In the genomic region with DNA sequence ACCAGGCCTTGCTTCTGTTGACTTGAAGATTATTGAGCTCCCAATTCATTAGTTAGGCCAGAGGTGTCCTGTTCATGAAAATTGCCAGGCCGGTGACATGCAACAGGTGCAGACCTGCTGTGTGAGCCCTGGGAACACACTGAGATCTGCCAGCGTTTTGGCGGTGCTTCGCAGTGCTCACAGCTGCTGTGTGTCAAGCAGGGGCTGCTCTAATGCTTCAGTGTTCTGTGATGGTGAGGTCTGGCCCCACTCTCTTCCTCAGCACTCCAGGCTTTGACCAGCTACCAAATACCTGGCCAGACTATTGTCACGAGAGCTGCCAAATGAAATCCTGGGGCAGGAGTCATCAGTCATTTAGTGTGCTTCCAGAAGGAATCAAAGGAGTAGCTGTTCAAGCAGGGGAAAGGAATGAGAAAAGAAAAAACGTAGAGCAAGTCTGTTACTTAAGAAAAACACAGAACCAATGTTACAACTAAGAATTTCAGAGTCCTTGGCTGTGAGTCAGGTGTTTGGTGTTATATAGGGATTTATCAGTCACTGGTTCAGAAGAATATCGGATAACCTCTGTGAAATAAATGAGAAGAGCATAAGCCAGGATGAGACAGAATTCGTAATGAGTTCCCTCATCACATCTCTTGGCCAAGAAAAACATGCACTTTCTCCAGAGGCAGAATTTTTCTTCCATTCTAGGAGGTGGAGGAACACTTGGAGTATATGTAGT, we compare ENCODE assay signal across 1 cellular context.
TF ChIP-seq lines count a peak whose summit lies in the region.

No MANE protein-coding gene starts in this region.

TF ChIP-seq in H1, 55 proteins besides CTCF, POLR2A, EP300 and RAD21 (continued from another document):
- TF ChIP-seq USF2 (IDR thresholded peaks at IDR 0.05; ENCODE audit: low read length): no peak
- TF ChIP-seq JUN (IDR thresholded peaks at IDR 0.05; ENCODE audit: low read depth, low read length): no peak
- TF ChIP-seq CHD2 (IDR thresholded peaks at IDR 0.05; ENCODE audit: low read length): no peak
- TF ChIP-seq GTF2F1 (IDR thresholded peaks at IDR 0.05; ENCODE audit: borderline replicate concordance, low read depth, low read length): no peak
- no peak for TF ChIP-seq SAP30 (IDR thresholded peaks at IDR 0.05; ENCODE audit: insufficient read depth, insufficient replicate concordance, low read length)
